In the genomic region with DNA sequence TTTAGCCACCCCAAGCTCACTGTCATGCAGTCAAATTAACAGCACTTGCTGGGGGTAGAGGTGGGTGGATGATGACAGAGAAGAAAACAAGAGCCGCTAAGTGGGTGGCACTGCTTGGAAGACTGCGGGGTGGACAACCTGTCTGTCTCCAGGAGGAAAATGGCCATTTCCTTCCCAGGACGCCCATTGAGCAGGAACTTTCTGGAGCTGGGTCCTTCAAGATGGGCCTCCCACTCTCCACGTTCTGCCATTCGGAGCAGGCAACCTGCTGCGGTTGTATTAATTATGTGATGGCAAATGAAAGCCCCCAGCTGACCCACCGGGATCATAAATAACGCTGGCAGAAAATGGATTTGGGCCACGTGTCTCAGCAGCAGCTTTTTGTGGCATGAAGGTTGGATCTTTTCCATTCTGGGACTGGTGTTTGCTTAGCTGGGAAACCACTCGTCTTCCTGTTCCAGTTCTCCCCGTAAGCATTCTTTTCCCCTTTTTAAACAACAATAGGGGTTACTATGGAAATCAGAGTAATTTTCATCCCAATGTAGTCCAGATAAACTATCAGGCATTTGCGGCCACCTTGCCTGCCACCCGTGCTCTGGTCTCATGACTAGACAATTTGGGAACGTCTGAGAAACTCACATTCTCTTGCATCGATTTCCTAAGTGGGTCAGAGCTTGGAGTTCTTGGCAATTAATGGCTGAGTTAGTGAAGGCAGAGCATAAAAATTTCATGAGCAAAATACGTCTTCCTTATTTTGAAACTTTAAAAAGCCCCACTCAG, we compare ENCODE assay signal across 26 cellular contexts.
DNase-seq lines count a peak whose midpoint lies in the region; ATAC-seq and TF ChIP-seq lines count a peak whose summit lies in the region.
"Had no signal": no experiment of that assay in that cellular context is flagged by ENCODE, and none has a peak within 500 bp of the region (broad histone marks: within the 10 kb centered on the region; RNA-seq: fewer than 3 reads in every experiment).

No MANE protein-coding gene starts in this region.

- POLR2A ChIA-PET in HEK293 (lab: Yijun Ruan, JAX) = no interaction called here

- no peak for ATAC-seq in GM21390 (IDR thresholded peaks at IDR 0.05; ENCODE audit: unreplicated experiment)
- ATAC-seq: left lobe of liver, right cardiac atrium, T-cell had no signal

- H3K36me3 ChIP-seq in HEK293 (ENCODE audit: control insufficient read depth in 2 of 2, insufficient read depth in 1 of 2, low read length in 2 of 2) (no peaks in the 10 kb centered on the region), tibial artery (no peaks in the 10 kb centered on the region), neural progenitor cell (no peaks in the 10 kb centered on the region)
- H3K36me3 ChIP-seq: brain microvascular endothelial cell, WERI-Rb-1 had no signal

- TF ChIP-seq CTCF in HEK293 (tag by site-specific recombination; IDR thresholded peaks at IDR 0.05) = no peak
- TF ChIP-seq CTCF in tibial artery (IDR thresholded peaks at IDR 0.05) = no peak
- no peak for TF ChIP-seq CTCF in neural progenitor cell (IDR thresholded peaks at IDR 0.05)

- no peaks in the 10 kb centered on the region for H3K27me3 ChIP-seq in tibial artery
- no peaks in the 10 kb centered on the region for H3K27me3 ChIP-seq in neural progenitor cell
- H3K27me3 ChIP-seq: brain microvascular endothelial cell, testis had no signal

- no peaks in the 10 kb centered on the region for H3K9me3 Mint-ChIP-seq in neural progenitor cell
- H3K9me3 Mint-ChIP-seq: activated T-cell treated with anti-CD3 and anti-CD28 coated beads, Interleukin-2, amount 50 U/mL, for 24 hours; IgD-negative memory B cell; T-cell had no signal

- CTCF ChIA-PET in HEK293 (lab: Yijun Ruan, JAX) = interaction anchor here (0.6 to 1.2 kb wide), 3 partner anchors 74 to 424 kb away, joined by 3 to 7 read pairs (median 3); no protein-coding TSS in a partner anchor

- H3K4me2 ChIP-seq in neural progenitor cell = no peak overlapping the region
- H3K4me2 ChIP-seq: smooth muscle cell had no signal

- H3K4me1 ChIP-seq in HEK293 (ENCODE audit: control insufficient read depth, insufficient read depth, low read length) = no peaks in the 10 kb centered on the region
- peaks cover 0 to 31% (median 23%) of the 10 kb centered on the region in 4 donors for H3K4me1 ChIP-seq in tibial artery
- no peaks in the 10 kb centered on the region for H3K4me1 ChIP-seq in neural progenitor cell

- H3K4me3 ChIP-seq in HEK293 (ENCODE audit: low read depth, low read length) (no peak overlapping the region), tibial artery (no peak overlapping the region), neural progenitor cell (no peak overlapping the region)
- H3K4me3 ChIP-seq: smooth muscle cell, testis had no signal

- H3K27ac ChIP-seq in HEK293 (ENCODE audit: extremely low read depth, low read depth, low read length) = no peak overlapping the region
- H3K27ac ChIP-seq in tibial artery = peak overlapping the region; percentile 40 to 42
- no peak overlapping the region for H3K27ac ChIP-seq in neural progenitor cell
- H3K27ac ChIP-seq: brain microvascular endothelial cell, RWPE1, testis, WERI-Rb-1 had no signal

- DNase-seq in astrocyte of the hippocampus (ENCODE audit: low read depth, low spot score) (peak; percentile 57), globus pallidus (ENCODE audit: low spot score) (peak; percentile 20), tibial artery (peak in 1 of 2 donors; percentile 18), HPDE6-E6E7 (ENCODE audit: extremely low spot score) (no peak), neural progenitor cell (ENCODE audit: low spot score) (no peak)
- DNase-seq in activated T-cell treated with anti-CD3 and anti-CD28 coated beads, Interleukin-2, amount 50 U/mL, for 48 hours = no peak
- DNase-seq: activated CD4-positive, alpha-beta T cell treated with anti-CD3 and anti-CD28 coated beads for 48 hours; activated naive CD4-positive, alpha-beta T cell; activated T-cell treated with anti-CD3 and anti-CD28 coated beads, Interleukin-2, amount 50 U/mL, for 24 hours; brain microvascular endothelial cell; DMS153; HFFc6; mesenchymal stem cell; NCI-H1694; NCI-H774; right cardiac atrium; stimulated activated naive CD4-positive, alpha-beta T cell treated with Interleukin-2 at 50 U/mL for 16 hours; T-cell; testis; WERI-Rb-1 had no signal

- H4K20me1 ChIP-seq in neural progenitor cell (ENCODE audit: low read depth) = no peaks in the 10 kb centered on the region

- H3K9ac ChIP-seq in neural progenitor cell = no peak overlapping the region

- H2AFZ ChIP-seq in neural progenitor cell (replicated peaks) = no peak overlapping the region

- H3K4me3 Mint-ChIP-seq in neural progenitor cell = no peak overlapping the region
- H3K4me3 Mint-ChIP-seq: activated T-cell treated with anti-CD3 and anti-CD28 coated beads, Interleukin-2, amount 50 U/mL, for 24 hours; HFFc6; IgD-negative memory B cell; T-cell had no signal

- no peak overlapping the region for H3K27ac Mint-ChIP-seq in neural progenitor cell
- H3K27ac Mint-ChIP-seq: activated T-cell treated with anti-CD3 and anti-CD28 coated beads, Interleukin-2, amount 50 U/mL, for 24 hours; HFFc6; IgD-negative memory B cell; T-cell had no signal

- no peaks in the 10 kb centered on the region for H3K36me3 Mint-ChIP-seq in neural progenitor cell
- H3K36me3 Mint-ChIP-seq: T-cell had no signal

- H3K27me3 Mint-ChIP-seq in neural progenitor cell (ENCODE audit: insufficient read depth, low read depth) = peaks cover 11% of the 10 kb centered on the region

- H3K9me3 ChIP-seq in HEK293 (ENCODE audit: control insufficient read depth, insufficient read depth, low read depth, low read length) = no peaks in the 10 kb centered on the region
- H3K9me3 ChIP-seq in tibial artery = no peaks in the 10 kb centered on the region
- no peaks in the 10 kb centered on the region for H3K9me3 ChIP-seq in neural progenitor cell (ENCODE audit: low read depth)
- H3K9me3 ChIP-seq: testis had no signal

- intact Hi-C loops in tibial artery (cut with DNase I; ENCODE audit: low total_unique reads) = loop anchor here (10.0 kb wide), 1 partner anchor 172 kb away; no protein-coding TSS in a partner anchor

- peaks cover 22% of the 10 kb centered on the region for H3K4me1 Mint-ChIP-seq in neural progenitor cell
- H3K4me1 Mint-ChIP-seq: IgD-negative memory B cell had no signal

- no peaks in the 10 kb centered on the region for H3K79me2 ChIP-seq in neural progenitor cell (ENCODE audit: low read depth)

- H3F3A ChIP-seq in neural progenitor cell (ENCODE audit: low read depth) = no peaks in the 10 kb centered on the region

TF ChIP-seq in HEK293, 187 proteins besides CTCF, POLR2A, EP300 and RAD21:
- TF ChIP-seq EGR2 (tag by site-specific recombination; IDR thresholded peaks at IDR 0.05; ENCODE audit: low read depth) = peak; percentile 77; the same call in 1 of the 2 replicates
- TF ChIP-seq ZNF416 (tag by site-specific recombination; IDR thresholded peaks at IDR 0.05) = no peak
- TF ChIP-seq ZFHX2 (tag by site-specific recombination; conservative IDR thresholded peaks at IDR 0.05) = 0 out of 2 replicates have a peak, but pooled peaks have one; percentile 23

Comparison
In these comparisons a context has a peak if more than half of its experiments do, and no peak if none do; other contexts are left out.
1. H3K27ac ChIP-seq: peak in tibial artery (2 of 2); none in HEK293 (single experiment) and neural progenitor cell (single experiment).
2. DNase-seq: peak in astrocyte of the hippocampus (single experiment) and globus pallidus (single experiment); none in activated T-cell treated with anti-CD3 and anti-CD28 coated beads, Interleukin-2, amount 50 U/mL, for 48 hours (0 of 2), HPDE6-E6E7 (single experiment) and neural progenitor cell (single experiment).